In the genomic region with DNA sequence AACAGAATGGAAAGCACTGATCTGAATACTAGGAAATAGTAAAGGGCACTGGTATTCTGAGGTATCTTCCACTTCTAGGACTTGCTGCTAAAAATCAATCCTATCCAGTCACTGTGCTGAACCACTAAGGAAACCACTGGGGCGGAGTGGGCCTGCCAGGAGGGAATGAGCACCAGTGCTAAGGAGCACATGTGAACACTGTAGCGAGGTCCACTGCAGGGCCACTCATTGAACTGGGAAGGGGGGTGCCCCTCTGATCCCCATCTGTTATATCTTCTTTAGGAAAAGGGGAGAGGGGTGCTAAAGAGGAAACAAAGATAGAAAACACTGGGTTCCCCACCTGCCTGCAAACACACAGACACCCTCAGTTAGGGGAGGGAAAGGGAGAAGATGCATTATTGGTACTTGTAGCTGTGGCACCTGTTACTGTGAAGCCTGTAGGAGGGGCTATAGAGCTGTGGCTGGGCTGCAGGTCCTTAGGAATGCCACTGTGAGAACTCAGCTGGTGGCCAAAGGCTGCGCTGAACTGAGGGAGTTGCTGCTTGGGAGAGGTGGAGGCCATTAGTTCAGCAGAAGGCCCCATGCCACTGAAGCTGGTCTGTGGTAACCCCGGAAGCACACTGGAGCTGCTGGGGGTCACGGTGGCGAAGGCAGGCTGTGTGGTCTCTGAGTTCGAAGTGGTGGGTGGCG, we compare ENCODE assay signal across 8 cellular contexts.
A peak's percentile ranks its signal among the peaks of the same experiment; 100 is the strongest.
DNase-seq lines count a peak whose midpoint lies in the region; ATAC-seq, FAIRE-seq and TF ChIP-seq lines count a peak whose summit lies in the region.

No MANE protein-coding gene starts in this region.

- no peak overlapping the region for H3K4me3 ChIP-seq in GM12878
- no peak overlapping the region for H3K4me3 ChIP-seq in neuronal stem cell (ENCODE audit: low read length in 2 of 2)

- H2BK12ac ChIP-seq in neuronal stem cell (ENCODE audit: low read length) = no peak overlapping the region

- H3K9me3 ChIP-seq in GM12878 (replicated peaks; ENCODE audit: control insufficient read depth, insufficient read depth, low read length) = no peaks in the 10 kb centered on the region
- H3K9me3 ChIP-seq in neuronal stem cell (replicated peaks in 1 of 2; ENCODE audit: control insufficient read depth in 2 of 2, insufficient read depth in 1 of 2, low read depth in 1 of 2, low read length in 2 of 2) = no peaks in the 10 kb centered on the region

- no peaks in the 10 kb centered on the region for H3K27me3 ChIP-seq in GM12878 (replicated peaks in 1 of 2; ENCODE audit: control insufficient read depth in 2 of 2, insufficient read depth in 2 of 2, low read length in 1 of 2)
- H3K27me3 ChIP-seq in neuronal stem cell (ENCODE audit: control insufficient read depth in 3 of 3, insufficient read depth in 3 of 3, low read depth in 1 of 3, low read length in 3 of 3) = no peaks in the 10 kb centered on the region

- no peak overlapping the region for H2AK5ac ChIP-seq in neuronal stem cell (ENCODE audit: low read depth, low read length)

- H4K91ac ChIP-seq in neuronal stem cell (ENCODE audit: low read depth, low read length, poor library complexity) = no peak overlapping the region

- no peak overlapping the region for H3K4ac ChIP-seq in neuronal stem cell (ENCODE audit: low read length)

- no peaks in the 10 kb centered on the region for H4K20me1 ChIP-seq in GM12878 (ENCODE audit: control insufficient read depth, insufficient read depth)

- H3K36me3 ChIP-seq in GM12878 (ENCODE audit: control insufficient read depth in 2 of 2, insufficient read depth in 2 of 2, low read length in 1 of 2) (peaks cover 11 to 22% of the 10 kb centered on the region in 2 experiments; a peak in 3 of 4 replicates), neuronal stem cell (replicated peaks in 1 of 2; ENCODE audit: control insufficient read depth in 2 of 2, insufficient read depth in 2 of 2, low read length in 2 of 2) (peaks cover 12 to 53% of the 10 kb centered on the region in 2 donors)

- H3K79me1 ChIP-seq in neuronal stem cell (ENCODE audit: low read depth, low read length) = no peaks in the 10 kb centered on the region

- no peak overlapping the region for H2BK15ac ChIP-seq in neuronal stem cell (ENCODE audit: low read length)

- peak; percentile 62 for TF ChIP-seq RAD21 in GM12878 (IDR thresholded peaks at IDR 0.05; ENCODE audit: insufficient read depth, low read depth, low read length)

- POLR2A ChIA-PET in GM12878 (lab: Charles Lee) = no interaction called here

- H3K4me1 ChIP-seq in GM12878 (ENCODE audit: control insufficient read depth, insufficient read depth, low read length) (no peaks in the 10 kb centered on the region), neuronal stem cell (ENCODE audit: control insufficient read depth in 2 of 2, insufficient read depth in 1 of 2, low read depth in 1 of 2, low read length in 2 of 2) (peaks cover 0 to 3% of the 10 kb centered on the region in 2 donors)

- no peak overlapping the region for H2AFZ ChIP-seq in GM12878 (ENCODE audit: control insufficient read depth, low read depth, low read length)
- H2AFZ ChIP-seq in neuronal stem cell (ENCODE audit: low read length) = no peak overlapping the region

- no TSS peak for BruUV-seq in GM12878 (replicated peaks; lab: Mats Ljungman, UMichigan)

- no peak overlapping the region for H2BK120ac ChIP-seq in neuronal stem cell (ENCODE audit: low read depth, low read length)

- TF ChIP-seq EP300 in GM12878 (IDR thresholded peaks at IDR 0.05; ENCODE audit: borderline replicate concordance in 1 of 2, control insufficient read depth in 1 of 2, low read depth in 2 of 2, low read length in 2 of 2) = no peak

- peak; percentile 47 to 57 (median 50); a peak in 4 of 6 replicates for TF ChIP-seq CTCF in GM12878 (IDR thresholded peaks at IDR 0.05 in 2 of 3, conservative IDR thresholded peaks at IDR 0.05 in 1 of 3; ENCODE audit: control insufficient read depth in 2 of 3, extremely low read depth in 1 of 3, insufficient read depth in 1 of 3, low read depth in 3 of 3, low read length in 3 of 3)

- ATAC-seq in GM12878 = peak; percentile 61

- H3K27ac ChIP-seq in GM12878 (ENCODE audit: control insufficient read depth, insufficient read depth) (no peak overlapping the region), neuronal stem cell (replicated peaks; ENCODE audit: low read length) (no peak overlapping the region)

- over 99% methylated on average over 8 of the region's 8 CpGs for WGBS in GM12878 (ENCODE audit: insufficient coverage, insufficient replicate concordance, low lambda C conversion rate, missing lambda C conversion rate)
- no CpG with 5 or more reads among the region's 8 CpGs for WGBS in neuronal stem cell (ENCODE audit: extremely low coverage in 2 of 2, insufficient read length in 2 of 2, insufficient replicate concordance in 1 of 2), 2 donors

- H3K4me2 ChIP-seq in GM12878 (ENCODE audit: control insufficient read depth, insufficient read depth) (no peak overlapping the region), neuronal stem cell (ENCODE audit: insufficient read depth, low read length, poor library complexity, severe bottlenecking) (no peak overlapping the region)

- in situ Hi-C loops in GM12878 (cut with MboI) = no loop called here

- no peak overlapping the region for H3K18ac ChIP-seq in neuronal stem cell (ENCODE audit: low read length)

- FAIRE-seq in GM12878 (lab: Jason Lieb, UNC) = no peak

- no peak overlapping the region for H4K8ac ChIP-seq in neuronal stem cell (ENCODE audit: low read depth, low read length)

- H2BK5ac ChIP-seq in neuronal stem cell (ENCODE audit: low read length) = no peak overlapping the region

- H3K79me2 ChIP-seq in GM12878 (ENCODE audit: control insufficient read depth, insufficient read depth, low read length) = no peaks in the 10 kb centered on the region

- DNase-seq in NCI-H748 (lab: John Stamatoyannopoulos, UW; ENCODE audit: unreplicated experiment) (peak; percentile 29), NCI-H748 treated with DMSO at 0.1 percent for 48 hours (lab: John Stamatoyannopoulos, UW) (no peak), HUDEP-2 (lab: John Stamatoyannopoulos, UW; ENCODE audit: unreplicated experiment in 76 of 76) (peak in 49 of 76 experiments; percentile 3 to 50 (median 21)), GM12878 (ENCODE audit: low read depth, low spot score) (no peak), neuronal stem cell (ENCODE audit: low spot score) (peak; percentile 17), hippocampal formation (lab: John Stamatoyannopoulos, UW) (no peak), SIG-M5 (lab: John Stamatoyannopoulos, UW) (no peak)
- DNase-seq in effector CD8-positive, alpha-beta T cell (lab: John Stamatoyannopoulos, UW) = no peak

- CTCF ChIA-PET in GM12878 (lab: Yijun Ruan, JAX) = interaction anchor here (0.9 to 1.5 kb wide), 2 partner anchors 9 to 141 kb away, joined by 3 read pairs; no protein-coding TSS in a partner anchor

- H3K9ac ChIP-seq in GM12878 (ENCODE audit: control insufficient read depth, insufficient read depth, low read length) (no peak overlapping the region), neuronal stem cell (ENCODE audit: low read depth, low read length, poor library complexity) (no peak overlapping the region)

- RAD21 ChIA-PET in GM12878 (lab: Charles Lee; ENCODE audit: unreplicated experiment) = interaction anchor here (1.0 to 2.1 kb wide), 2 partner anchors 150 to 157 kb away, joined by 3 to 9 read pairs; no protein-coding TSS in a partner anchor

- no peak for TF ChIP-seq POLR2A in GM12878 (IDR thresholded peaks at IDR 0.05; ENCODE audit: low read depth, low read length)

- intact Hi-C loops in GM12878 (cut with micrococcal nuclease; ENCODE audit: unreplicated experiment) = loop anchor here (5.0 to 10.0 kb wide), 2 partner anchors 148 to 241 kb away; no protein-coding TSS in a partner anchor

- SMC1A ChIA-PET in GM12878 (lab: Charles Lee; ENCODE audit: uncharacterized antibody, unreplicated experiment) = interaction anchor here (0.8 kb wide), 1 partner anchor 68 kb away, joined by 3 read pairs; no protein-coding TSS in a partner anchor

- no peak overlapping the region for H3K23ac ChIP-seq in neuronal stem cell (ENCODE audit: low read depth, low read length, poor library complexity)

- H3K14ac ChIP-seq in neuronal stem cell (ENCODE audit: low read length) = no peak overlapping the region

TF ChIP-seq in GM12878, 131 proteins besides CTCF, POLR2A, EP300 and RAD21:
- TF ChIP-seq RAD51 (IDR thresholded peaks at IDR 0.05) = no peak
- TF ChIP-seq SMC3 (IDR thresholded peaks at IDR 0.05; ENCODE audit: borderline replicate concordance, low read length) = peak; percentile 26; the same call in 1 of the 2 replicates

Comparison
In these comparisons a context has a peak if more than half of its experiments do, and no peak if none do; other contexts are left out.
1. DNase-seq: peak in NCI-H748 (single experiment), HUDEP-2 (49 of 76) and neuronal stem cell (single experiment); none in NCI-H748 treated with DMSO at 0.1 percent for 48 hours (single experiment), GM12878 (single experiment), hippocampal formation (0 of 2), SIG-M5 (single experiment) and effector CD8-positive, alpha-beta T cell (single experiment).